9 cellular contexts compared by ENCODE assay signal in the genomic region with DNA sequence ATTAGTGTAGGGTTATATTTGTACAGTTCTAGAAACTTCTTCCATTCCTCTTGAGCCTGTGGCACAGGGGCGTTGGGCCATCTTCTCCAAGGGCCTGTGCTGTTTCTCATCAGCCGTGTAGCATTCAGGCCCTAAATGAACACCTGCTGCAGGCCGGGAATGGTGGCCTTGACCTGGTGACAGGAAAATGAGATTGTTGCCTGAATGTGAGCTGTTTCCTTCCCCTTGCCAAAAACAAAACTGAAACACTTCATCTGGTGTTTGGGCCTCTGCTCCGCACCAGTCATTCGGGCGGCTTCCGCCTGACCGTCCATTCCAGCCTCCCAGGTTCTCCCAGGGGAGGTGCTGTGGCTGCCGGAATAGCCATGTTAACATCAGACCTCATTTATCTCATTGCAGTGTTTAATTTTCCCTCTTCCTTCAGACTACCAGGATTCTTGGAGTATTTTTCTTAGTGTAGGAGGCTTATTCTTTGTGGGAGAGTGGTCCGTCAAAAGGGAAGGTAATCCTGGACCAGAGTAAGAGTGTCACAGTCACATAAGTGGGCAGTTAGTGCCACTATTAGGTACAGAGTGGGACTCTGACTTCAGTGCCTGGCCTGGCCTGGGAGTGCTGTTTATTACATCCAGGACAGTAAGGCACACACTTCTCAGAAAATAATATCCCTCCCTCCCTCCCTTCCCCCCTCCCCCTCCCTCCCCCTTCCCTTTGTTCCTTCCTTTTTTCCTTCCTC.
DNase-seq lines count a peak whose midpoint lies in the region; ATAC-seq and TF ChIP-seq lines count a peak whose summit lies in the region.
"Had no signal": no experiment of that assay in that cellular context is flagged by ENCODE, and none has a peak within 500 bp of the region (broad histone marks: within the 10 kb centered on the region; RNA-seq: fewer than 3 reads in every experiment).

No MANE protein-coding gene starts in this region.

- ATAC-seq in GM21360 (IDR thresholded peaks at IDR 0.05; ENCODE audit: unreplicated experiment) (peak; percentile 78), HG03558 (IDR thresholded peaks at IDR 0.05; ENCODE audit: extremely low read depth, unreplicated experiment) (peak; percentile 76), left colon (peak; percentile 13)
- ATAC-seq: Panc1 had no signal

- no peak for TF ChIP-seq CTCF in GM06990 (IDR thresholded peaks at IDR 0.05; ENCODE audit: insufficient read depth, low read length, poor library complexity, severe bottlenecking)

- peak overlapping the region; percentile 39 for H3K4me3 ChIP-seq in GM06990 (replicated peaks; ENCODE audit: low read depth, low read length)

- intact Hi-C loops in left colon (cut with DNase I, micrococcal nuclease), result no loop called here

- peak; percentile 67 for DNase-seq in GM06990 (ENCODE audit: extremely low read depth, insufficient read length)
- peak in 1 of 2 donors; percentile 26 for DNase-seq in left colon
- no peak for DNase-seq in SHP77 treated with DMSO at 0.1 percent for 48 hours (lab: John Stamatoyannopoulos, UW)
- no peak for DNase-seq in NK-92 treated with Interleukin-12 subunit alpha and Interleukin-12 subunit beta, amount 100 ng/mL, for 24 hours (lab: John Stamatoyannopoulos, UW)
- DNase-seq in glomerular visceral epithelial cell (ENCODE audit: extremely low spot score), result no peak
- no peak for DNase-seq in superior temporal gyrus (ENCODE audit: extremely low spot score)

- no peaks in the 10 kb centered on the region; the same call in 1 of the 2 replicates for H3K36me3 ChIP-seq in GM06990 (ENCODE audit: control insufficient read depth, insufficient read depth, low read length)

- no peaks in the 10 kb centered on the region for H3K27me3 ChIP-seq in GM06990 (replicated peaks; ENCODE audit: control insufficient read depth, insufficient read depth, low read length)

Comparison
In these comparisons a context has a peak if more than half of its experiments do, and no peak if none do; other contexts are left out.
1. ATAC-seq: peak in every context shown above with its lines; median percentile 78 in GM21360; 76 in HG03558; 13 in left colon.